In the genomic region with DNA sequence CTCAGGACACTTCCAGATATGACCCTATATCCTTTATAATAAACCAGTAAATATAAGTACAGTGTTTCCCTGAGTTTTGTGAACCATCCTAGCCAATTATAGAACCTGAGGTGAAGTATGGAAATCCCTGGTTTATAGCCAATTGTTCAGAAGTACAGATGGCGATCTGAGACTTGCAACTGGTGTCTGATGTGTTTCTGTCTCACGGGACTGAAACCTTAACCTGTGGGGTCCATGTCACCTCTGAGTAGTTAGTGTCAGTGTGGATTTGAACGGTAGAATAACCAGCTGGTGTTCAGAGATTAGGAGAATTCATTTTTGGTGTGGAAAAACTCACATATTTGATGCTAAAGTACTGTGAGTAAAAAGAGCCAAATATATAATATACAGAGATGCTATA, we compare ENCODE assay signal across 36 cellular contexts.
"Had no signal": no experiment of that assay in that cellular context is flagged by ENCODE, and none has a peak within 500 bp of the region (broad histone marks: within the 10 kb centered on the region; RNA-seq: fewer than 3 reads in every experiment).

No MANE protein-coding gene starts in this region.

- H3K9me3 ChIP-seq: adrenal gland, body of pancreas, esophagus muscularis mucosa, heart right ventricle had no signal

- DNase-seq: activated B cell treated with CpG ODN at 0.5 μM for 24 hours; activated CD4-positive, alpha-beta memory T cell treated with anti-CD3 and anti-CD28 coated beads for 36 hours; activated CD4-positive, alpha-beta T cell treated with anti-CD3 and anti-CD28 coated beads for 36 hours; activated CD4-positive, alpha-beta T cell treated with anti-CD3 and anti-CD28 coated beads, Interleukin-2, amount 10 ng/mL, durations not matched to agents 24 days and 14 days; activated CD4-positive, CD25-positive, alpha-beta regulatory T cell treated with anti-CD3 and anti-CD28 coated beads, Interleukin-2, amount 50 U/mL, for 72 hours; activated CD8-positive, alpha-beta memory T cell treated with anti-CD3 and anti-CD28 coated beads, Interleukin-2, amount 10 ng/mL, durations not matched to agents 7 days and 5 days; activated CD8-positive, alpha-beta memory T cell treated with anti-CD3 and anti-CD28 coated beads, Interleukin-2, amount 50 U/mL, for 4 hours; activated CD8-positive, alpha-beta T cell treated with anti-CD3 and anti-CD28 coated beads, Interleukin-2, amount 10 ng/mL, durations not matched to agents 7 days and 5 days; activated effector memory CD4-positive, alpha-beta T cell treated with anti-CD3 and anti-CD28 coated beads, Interleukin-2, amount 50 U/mL, for 16 hours; activated naive CD4-positive, alpha-beta T cell treated with anti-CD3 and anti-CD28 coated beads for 36 hours; activated naive CD8-positive, alpha-beta T cell treated with anti-CD3 and anti-CD28 coated beads for 36 hours; activated naive CD8-positive, alpha-beta T cell treated with anti-CD3 and anti-CD28 coated beads, Interleukin-2, amount 50 U/mL, for 24 hours; activated T-cell treated with anti-CD3 and anti-CD28 coated beads, Interleukin-2, amount 50 U/mL, for 1 hour; activated T-cell treated with anti-CD3 and anti-CD28 coated beads, Interleukin-2, amount 50 U/mL, for 48 hours; adrenal gland; amygdala; aorta; body of pancreas; caudate nucleus; cortex of kidney; dermis blood vessel endothelial cell; effector CD4-positive, alpha-beta T cell; effector memory CD8-positive, alpha-beta T cell; erythroblast; foreskin keratinocyte; heart right ventricle; T1000; WERI-Rb-1 had no signal

- H3K4me1 Mint-ChIP-seq: activated B cell treated with CpG ODN at 0.5 μM for 24 hours; activated CD4-positive, alpha-beta T cell treated with anti-CD3 and anti-CD28 coated beads for 36 hours; activated CD4-positive, alpha-beta T cell treated with anti-CD3 and anti-CD28 coated beads, Interleukin-2, amount 10 ng/mL, durations not matched to agents 24 days and 14 days; activated CD8-positive, alpha-beta memory T cell treated with anti-CD3 and anti-CD28 coated beads, Interleukin-2, amount 10 ng/mL, durations not matched to agents 7 days and 5 days; activated naive CD4-positive, alpha-beta T cell treated with anti-CD3 and anti-CD28 coated beads, Interleukin-2, amount 50 U/mL, for 24 hours; activated naive CD8-positive, alpha-beta T cell treated with anti-CD3 and anti-CD28 coated beads for 36 hours; activated naive CD8-positive, alpha-beta T cell treated with anti-CD3 and anti-CD28 coated beads, Interleukin-2, amount 50 U/mL, for 24 hours had no signal

- H3K4me1 ChIP-seq: adrenal gland, body of pancreas, esophagus muscularis mucosa, foreskin keratinocyte, gastroesophageal sphincter, heart right ventricle had no signal

- H3K9me3 Mint-ChIP-seq: activated CD4-positive, alpha-beta memory T cell treated with anti-CD3 and anti-CD28 coated beads for 36 hours; activated CD4-positive, alpha-beta T cell treated with anti-CD3 and anti-CD28 coated beads, Interleukin-2, amount 10 ng/mL, durations not matched to agents 24 days and 14 days; activated naive CD4-positive, alpha-beta T cell treated with anti-CD3 and anti-CD28 coated beads, Interleukin-2, amount 50 U/mL, for 24 hours; T-helper 2 cell treated with Interferon-gamma antibody and Interleukin-4, amounts not matched to agents 5 μg/mL and 100 μg/mL, for 36 hours had no signal

- H3K27ac ChIP-seq: adrenal gland, body of pancreas, esophagus muscularis mucosa, foreskin keratinocyte, gastroesophageal sphincter, heart right ventricle, hepatocyte, WERI-Rb-1 had no signal

- FAIRE-seq: colon had no signal

- H3K36me3 ChIP-seq: adrenal gland, esophagus muscularis mucosa, gastroesophageal sphincter, heart right ventricle, WERI-Rb-1 had no signal

- ATAC-seq: activated CD4-positive, alpha-beta T cell treated with anti-CD3 and anti-CD28 coated beads for 36 hours; activated CD8-positive, alpha-beta memory T cell treated with anti-CD3 and anti-CD28 coated beads, Interleukin-2, amount 10 ng/mL, durations not matched to agents 7 days and 5 days; activated CD8-positive, alpha-beta T cell treated with anti-CD3 and anti-CD28 coated beads, Interleukin-2, amount 10 ng/mL, durations not matched to agents 7 days and 5 days; activated naive CD8-positive, alpha-beta T cell treated with anti-CD3 and anti-CD28 coated beads, Interleukin-2, amount 50 U/mL, for 24 hours; body of pancreas; effector memory CD8-positive, alpha-beta T cell; foreskin keratinocyte; gastroesophageal sphincter; heart right ventricle had no signal

- H3K27me3 Mint-ChIP-seq: activated CD4-positive, alpha-beta memory T cell treated with anti-CD3 and anti-CD28 coated beads for 36 hours; activated CD4-positive, alpha-beta T cell treated with anti-CD3 and anti-CD28 coated beads, Interleukin-2, amount 10 ng/mL, durations not matched to agents 24 days and 14 days; activated CD8-positive, alpha-beta memory T cell treated with anti-CD3 and anti-CD28 coated beads, Interleukin-2, amount 10 ng/mL, durations not matched to agents 7 days and 5 days; activated naive CD8-positive, alpha-beta T cell treated with anti-CD3 and anti-CD28 coated beads for 36 hours; effector memory CD8-positive, alpha-beta T cell had no signal

- H3K79me2 ChIP-seq: hepatocyte had no signal

- H3K27me3 ChIP-seq: adrenal gland, body of pancreas, esophagus muscularis mucosa, gastroesophageal sphincter, hepatocyte had no signal

- H3K4me2 ChIP-seq: hepatocyte had no signal

- H3K4me3 Mint-ChIP-seq: activated B cell treated with CpG ODN at 0.5 μM for 24 hours; activated CD4-positive, alpha-beta memory T cell treated with anti-CD3 and anti-CD28 coated beads for 36 hours; activated CD4-positive, alpha-beta T cell treated with anti-CD3 and anti-CD28 coated beads for 36 hours; activated CD4-positive, alpha-beta T cell treated with anti-CD3 and anti-CD28 coated beads, Interleukin-2, amount 10 ng/mL, durations not matched to agents 24 days and 14 days; activated CD8-positive, alpha-beta memory T cell treated with anti-CD3 and anti-CD28 coated beads, Interleukin-2, amount 10 ng/mL, durations not matched to agents 7 days and 5 days; activated CD8-positive, alpha-beta T cell treated with anti-CD3 and anti-CD28 coated beads, Interleukin-2, amount 10 ng/mL, durations not matched to agents 7 days and 5 days; activated naive CD4-positive, alpha-beta T cell treated with anti-CD3 and anti-CD28 coated beads for 36 hours; activated naive CD4-positive, alpha-beta T cell treated with anti-CD3 and anti-CD28 coated beads, Interleukin-2, amount 50 U/mL, for 24 hours; activated naive CD8-positive, alpha-beta T cell treated with anti-CD3 and anti-CD28 coated beads for 36 hours; activated naive CD8-positive, alpha-beta T cell treated with anti-CD3 and anti-CD28 coated beads, Interleukin-2, amount 50 U/mL, for 24 hours; activated T-helper 1 cell treated with anti-CD3 and anti-CD28 coated beads, Interleukin-12 subunit alpha, Interleukin-12 subunit beta, Interleukin-2, Interleukin-4 antibody, amounts not matched to agents 30 ng/mL and 10 ng/mL and 1 ng/mL, durations not matched to agents 14 hours and 24 hours and 36 hours; effector memory CD8-positive, alpha-beta T cell; T-helper 2 cell treated with Interferon-gamma antibody and Interleukin-4, amounts not matched to agents 5 μg/mL and 100 μg/mL, for 36 hours had no signal

- H3K36me3 Mint-ChIP-seq: activated CD4-positive, alpha-beta memory T cell treated with anti-CD3 and anti-CD28 coated beads for 36 hours; activated CD8-positive, alpha-beta memory T cell treated with anti-CD3 and anti-CD28 coated beads, Interleukin-2, amount 10 ng/mL, durations not matched to agents 7 days and 5 days; activated naive CD4-positive, alpha-beta T cell treated with anti-CD3 and anti-CD28 coated beads, Interleukin-2, amount 50 U/mL, for 24 hours; activated naive CD8-positive, alpha-beta T cell treated with anti-CD3 and anti-CD28 coated beads for 36 hours had no signal

- H2AFZ ChIP-seq: hepatocyte had no signal

- H3K4me3 ChIP-seq: adrenal gland, body of pancreas, esophagus muscularis mucosa, gastroesophageal sphincter, heart right ventricle, hepatocyte had no signal

- H3K27ac Mint-ChIP-seq: activated B cell treated with CpG ODN at 0.5 μM for 24 hours; activated CD4-positive, alpha-beta memory T cell treated with anti-CD3 and anti-CD28 coated beads for 36 hours; activated CD4-positive, alpha-beta T cell treated with anti-CD3 and anti-CD28 coated beads for 36 hours; activated CD4-positive, alpha-beta T cell treated with anti-CD3 and anti-CD28 coated beads, Interleukin-2, amount 10 ng/mL, durations not matched to agents 24 days and 14 days; activated CD8-positive, alpha-beta memory T cell treated with anti-CD3 and anti-CD28 coated beads, Interleukin-2, amount 10 ng/mL, durations not matched to agents 7 days and 5 days; activated CD8-positive, alpha-beta T cell treated with anti-CD3 and anti-CD28 coated beads, Interleukin-2, amount 10 ng/mL, durations not matched to agents 7 days and 5 days; activated naive CD4-positive, alpha-beta T cell treated with anti-CD3 and anti-CD28 coated beads for 36 hours; activated naive CD4-positive, alpha-beta T cell treated with anti-CD3 and anti-CD28 coated beads, Interleukin-2, amount 50 U/mL, for 24 hours; activated naive CD8-positive, alpha-beta T cell treated with anti-CD3 and anti-CD28 coated beads for 36 hours; activated naive CD8-positive, alpha-beta T cell treated with anti-CD3 and anti-CD28 coated beads, Interleukin-2, amount 50 U/mL, for 24 hours; activated T-helper 1 cell treated with anti-CD3 and anti-CD28 coated beads, Interleukin-12 subunit alpha, Interleukin-12 subunit beta, Interleukin-2, Interleukin-4 antibody, amounts not matched to agents 30 ng/mL and 10 ng/mL and 1 ng/mL, durations not matched to agents 14 hours and 24 hours and 36 hours; activated T-helper 2 cell treated with anti-CD3 and anti-CD28 coated beads, Interferon-gamma antibody, Interleukin-2, Interleukin-4, amounts not matched to agents 10 μg/mL and 5 μg/mL and 100 μg/mL, durations not matched to agents 14 hours and 24 hours and 36 hours; effector memory CD8-positive, alpha-beta T cell; T-helper 2 cell treated with Interferon-gamma antibody and Interleukin-4, amounts not matched to agents 5 μg/mL and 100 μg/mL, for 36 hours had no signal
